In the genomic region with DNA sequence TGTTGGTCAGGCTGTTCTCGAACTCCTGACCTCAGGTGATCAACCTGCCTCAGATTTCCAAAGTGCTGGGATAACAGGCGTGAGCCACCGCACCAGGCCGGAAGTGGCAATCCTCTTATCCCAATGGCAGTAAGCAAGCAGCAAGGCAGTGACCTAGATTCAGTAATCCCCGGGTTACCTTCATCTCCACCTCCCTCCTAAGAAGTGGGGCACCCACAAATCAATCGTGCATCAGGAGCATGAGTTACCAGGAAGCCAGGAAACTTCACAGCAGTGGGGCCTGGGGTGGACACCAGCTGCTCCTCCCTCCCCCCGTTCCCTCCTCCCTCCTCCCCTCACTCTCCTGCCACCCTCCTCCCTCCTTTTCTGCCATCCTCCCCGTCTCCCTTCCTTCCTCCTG, we compare ENCODE assay signal across 28 cellular contexts. TPM values are rescaled to one million over a fixed set of nuclear protein-coding genes. Genes with fewer than 3 reads are reported as not detected.
DNase-seq lines count a peak whose midpoint lies in the region; ATAC-seq, FAIRE-seq and TF ChIP-seq lines count a peak whose summit lies in the region.
"Had no signal": no experiment of that assay in that cellular context is flagged by ENCODE, and none has a peak within 500 bp of the region (broad histone marks: within the 10 kb centered on the region; RNA-seq: fewer than 3 reads in every experiment).

No MANE protein-coding gene starts in this region.

- intact Hi-C loops in Right ventricle myocardium superior (cut with DNase I) (no loop called here), heart right ventricle (cut with DNase I) (no loop called here), posterior vena cava (cut with DNase I) (no loop called here)

- FAIRE-seq in bronchial epithelial cell (lab: Jason Lieb, UNC) = peak; percentile 32
- FAIRE-seq: GM12878, RCC 7860 had no signal

- H3K27ac ChIP-seq in heart right ventricle = no peak overlapping the region

- TF ChIP-seq CTCF in heart right ventricle (IDR thresholded peaks at IDR 0.05) (no peak), bronchial epithelial cell (IDR thresholded peaks at IDR 0.05; ENCODE audit: insufficient read depth, low read length, severe bottlenecking) (no peak)

- H3K36me3 Mint-ChIP-seq in naive thymus-derived CD8-positive, alpha-beta T cell = no peaks in the 10 kb centered on the region

- H3K27ac Mint-ChIP-seq in naive thymus-derived CD8-positive, alpha-beta T cell = no peak overlapping the region
- H3K27ac Mint-ChIP-seq: CD4-positive, alpha-beta T cell; GM23338 had no signal

- peaks cover 0 to 1% (median 0%) of the 10 kb centered on the region in 4 donors for H3K4me1 Mint-ChIP-seq in naive thymus-derived CD8-positive, alpha-beta T cell

- no peak for ATAC-seq in Right ventricle myocardium superior (ENCODE audit: poor library complexity)
- no peak for ATAC-seq in heart right ventricle
- ATAC-seq in naive thymus-derived CD8-positive, alpha-beta T cell = no peak
- ATAC-seq: GM12878, GM23338 had no signal

- H3K9me3 Mint-ChIP-seq in naive thymus-derived CD8-positive, alpha-beta T cell = peaks cover 0 to 13% (median 0%) of the 10 kb centered on the region in 9 donors

- no peak overlapping the region for H3K4me3 Mint-ChIP-seq in naive thymus-derived CD8-positive, alpha-beta T cell
- H3K4me3 Mint-ChIP-seq: CD4-positive, alpha-beta T cell; GM23338 had no signal

- H3K27me3 ChIP-seq in heart right ventricle (peaks cover 0 to 39% (median 6%) of the 10 kb centered on the region in 7 donors), bronchial epithelial cell (ENCODE audit: control insufficient read depth, insufficient read depth, low read length) (no peaks in the 10 kb centered on the region)

- peaks cover 0 to 4% (median 0%) of the 10 kb centered on the region in 11 donors for H3K9me3 ChIP-seq in heart right ventricle
- H3K9me3 ChIP-seq: SK-N-SH had no signal

- WGBS in heart right ventricle, 2 donors = 70 to 72% methylated on average over 7 of the region's 8 CpGs

- DNase-seq in Right ventricle myocardium superior (peak; percentile 5), heart right ventricle (no peak), D341Med (ENCODE audit: low spot score) (peak; percentile 19), bronchial epithelial cell (ENCODE audit: low read depth) (no peak), posterior vena cava (ENCODE audit: low spot score) (peak; percentile 24), amniotic stem cell (lab: John Stamatoyannopoulos, UW) (no peak), NCI-H1048 (lab: John Stamatoyannopoulos, UW) (no peak)
- DNase-seq in naive thymus-derived CD8-positive, alpha-beta T cell = no peak
- DNase-seq: CD4-positive, alpha-beta T cell; COR-L47; DMS 273 treated with DMSO at 0.1 percent for 48 hours; DMS79; EL; GDM1; HCEC 1CT; Karpas-422; NCI-H1092 treated with DMSO at 0.1 percent for 48 hours; NCI-H1436; NCI-H187; NCI-H2081 treated with DMSO at 0.1 percent for 48 hours; NCI-H226; NCI-H510A; SK-N-SH had no signal

- H3K4me3 ChIP-seq in heart right ventricle (no peak overlapping the region), bronchial epithelial cell (ENCODE audit: low read depth, low read length) (no peak overlapping the region)
- H3K4me3 ChIP-seq: GM12878, GM23338 had no signal

- H3K36me3 ChIP-seq in heart right ventricle (no peaks in the 10 kb centered on the region), bronchial epithelial cell (ENCODE audit: control insufficient read depth, insufficient read depth, low read length) (no peaks in the 10 kb centered on the region)

- POLR2A ChIA-PET in naive thymus-derived CD8-positive, alpha-beta T cell (lab: Charles Lee) = no interaction called here

- H3K4me1 ChIP-seq in heart right ventricle = no peaks in the 10 kb centered on the region

- peaks cover 2 to 16% (median 4%) of the 10 kb centered on the region in 5 donors for H3K27me3 Mint-ChIP-seq in naive thymus-derived CD8-positive, alpha-beta T cell

RNA-seq across cellular contexts. Expression of gene PDE6B, which starts 2.0 kb away (rescaled TPM):
- total RNA-seq in Right ventricle myocardium superior (1.1 TPM), heart right ventricle (1 to 10 TPM; 1.8 to 6.2 (median 4.4) TPM), bronchial epithelial cell (0.64 TPM in 1 of 2 replicates, not detected in the other), posterior vena cava (1 to 10 TPM; 1.4 to 3.7 TPM)
- 1 to 10 TPM in 1 of 2 donors, under 1 TPM in 1; 0.73 to 2.0 TPM for polyA plus RNA-seq in heart right ventricle
- total RNA-seq in naive thymus-derived CD8-positive, alpha-beta T cell = 10 to 100 TPM; 20.7 to 24.7 TPM
- polyA plus RNA-seq in naive thymus-derived CD8-positive, alpha-beta T cell = 10 to 100 TPM; 21.5 to 26.3 (median 25.4) TPM
- total RNA-seq: A172 had no signal

RNA-seq across cellular contexts. Expression of gene ATP5ME, which starts 46.7 kb away (rescaled TPM):
- total RNA-seq in Right ventricle myocardium superior (1,145 TPM), heart right ventricle (1,000 to 10,000 TPM in 5 of 10 donors, 100 to 1,000 TPM in 5; 651 to 1,196 (median 982) TPM), bronchial epithelial cell (70.8 and 301 TPM in 2 replicates), posterior vena cava (100 to 1,000 TPM; 180 to 237 TPM)
- 1,000 to 10,000 TPM in 1 of 2 donors, 100 to 1,000 TPM in 1; 999 to 4,239 TPM for polyA plus RNA-seq in heart right ventricle
- total RNA-seq in naive thymus-derived CD8-positive, alpha-beta T cell = 100 to 1,000 TPM; 146 to 155 TPM
- 100 to 1,000 TPM; 420 to 468 (median 462) TPM for polyA plus RNA-seq in naive thymus-derived CD8-positive, alpha-beta T cell

RNA-seq across cellular contexts. Expression of gene MYL5, which starts 47.0 kb away (rescaled TPM):
- 3.7 TPM for total RNA-seq in Right ventricle myocardium superior
- 1 to 10 TPM; 4.0 to 7.5 (median 6.1) TPM for total RNA-seq in heart right ventricle
- 1 to 10 TPM; 3.3 to 8.1 TPM for polyA plus RNA-seq in heart right ventricle
- total RNA-seq in bronchial epithelial cell = 2.9 and 5.2 TPM in 2 replicates
- total RNA-seq in posterior vena cava = 10 to 100 TPM in 1 of 2 donors, 1 to 10 TPM in 1; 7.9 to 12.4 TPM
- 10 to 100 TPM; 34.9 to 35.6 TPM for total RNA-seq in naive thymus-derived CD8-positive, alpha-beta T cell
- polyA plus RNA-seq in naive thymus-derived CD8-positive, alpha-beta T cell = 10 to 100 TPM in 1 of 3 donors, 1 to 10 TPM in 2; 3.1 to 13.9 (median 7.5) TPM

RNA-seq across cellular contexts. Expression of gene TMEM271, which starts 51.3 kb away (rescaled TPM):
- total RNA-seq in Right ventricle myocardium superior = not detected
- total RNA-seq in heart right ventricle = not detected
- not detected for polyA plus RNA-seq in heart right ventricle
- not detected in 2 replicates for total RNA-seq in bronchial epithelial cell
- not detected for total RNA-seq in posterior vena cava
- not detected for total RNA-seq in naive thymus-derived CD8-positive, alpha-beta T cell
- not detected for polyA plus RNA-seq in naive thymus-derived CD8-positive, alpha-beta T cell
- total RNA-seq: A172; CD4-positive, alpha-beta T cell; GM12878; GM23338 had no signal
- polyA plus RNA-seq: BJ, GM12878, SK-N-SH had no signal

Comparison
In these comparisons a context has a peak if more than half of its experiments do, and no peak if none do; other contexts are left out.
1. DNase-seq: peak in Right ventricle myocardium superior (single experiment), D341Med (single experiment) and posterior vena cava (single experiment); none in heart right ventricle (0 of 2), bronchial epithelial cell (single experiment), naive thymus-derived CD8-positive, alpha-beta T cell (0 of 10), amniotic stem cell (single experiment) and NCI-H1048 (single experiment).